1 cellular context compared by ENCODE assay signal in genomic region chr4:148004228-148004813, GRCh38.
TF ChIP-seq lines count a peak whose summit lies in the region.

No MANE protein-coding gene starts in this region.

TF ChIP-seq in HEK293, 187 proteins besides CTCF, POLR2A, EP300 and RAD21 (continued from another document):
- TF ChIP-seq ZNF148 (tag by site-specific recombination; IDR thresholded peaks at IDR 0.05; ENCODE audit: borderline replicate concordance), result no peak
- 0 out of 2 replicates have a peak, but pooled peaks have one; percentile 11 for TF ChIP-seq SCRT2 (tag by site-specific recombination; IDR thresholded peaks at IDR 0.05)
